In genomic region chr1:233490488-233490887, GRCh38 we compare ENCODE assay signal across 17 cellular contexts.
A peak's percentile ranks its signal among the peaks of the same experiment; 100 is the strongest.
DNase-seq lines count a peak whose midpoint lies in the region; ATAC-seq and TF ChIP-seq lines count a peak whose summit lies in the region.
"Had no signal": no experiment of that assay in that cellular context is flagged by ENCODE, and none has a peak within 500 bp of the region (broad histone marks: within the 10 kb centered on the region; RNA-seq: fewer than 3 reads in every experiment).

No MANE protein-coding gene starts in this region.

- peak; percentile 43 for ATAC-seq in stimulated activated memory B cell treated with anti-CD40 and anti-IgM and Interleukin-4, amounts not matched to agents 10 μg/mL and 1 μg/mL and 100 μg/mL, for 72 hours
- ATAC-seq in HG02884 (IDR thresholded peaks at IDR 0.05; ENCODE audit: unreplicated experiment) = no peak
- ATAC-seq: activated T-cell treated with anti-CD3 and anti-CD28 coated beads, Interleukin-2, amount 50 U/mL, for 72 hours; right cardiac atrium; Right ventricle myocardium inferior had no signal

- H3K27me3 Mint-ChIP-seq in stimulated activated memory B cell treated with anti-CD40 and anti-IgM and Interleukin-4, amounts not matched to agents 10 μg/mL and 1 μg/mL and 100 μg/mL, for 72 hours = peaks cover 6% of the 10 kb centered on the region
- H3K27me3 Mint-ChIP-seq: activated naive CD4-positive, alpha-beta T cell treated with anti-CD3 and anti-CD28 coated beads, Interleukin-2, amount 50 U/mL, for 24 hours had no signal

- H3K27ac Mint-ChIP-seq in stimulated activated memory B cell treated with anti-CD40 and anti-IgM and Interleukin-4, amounts not matched to agents 10 μg/mL and 1 μg/mL and 100 μg/mL, for 72 hours = no peak overlapping the region
- H3K27ac Mint-ChIP-seq: activated naive CD4-positive, alpha-beta T cell treated with anti-CD3 and anti-CD28 coated beads, Interleukin-2, amount 50 U/mL, for 24 hours; activated T-cell treated with anti-CD3 and anti-CD28 coated beads, Interleukin-2, amount 50 U/mL, for 72 hours; B cell had no signal

- no peak for TF ChIP-seq CTCF in GM20000 (IDR thresholded peaks at IDR 0.05; ENCODE audit: extremely low read depth, missing control alignments)

- H3K4me3 Mint-ChIP-seq in stimulated activated memory B cell treated with anti-CD40 and anti-IgM and Interleukin-4, amounts not matched to agents 10 μg/mL and 1 μg/mL and 100 μg/mL, for 72 hours = no peak overlapping the region
- H3K4me3 Mint-ChIP-seq: activated naive CD4-positive, alpha-beta T cell treated with anti-CD3 and anti-CD28 coated beads, Interleukin-2, amount 50 U/mL, for 24 hours; activated T-cell treated with anti-CD3 and anti-CD28 coated beads, Interleukin-2, amount 50 U/mL, for 72 hours; B cell had no signal

- DNase-seq in NCI-H1417 (lab: John Stamatoyannopoulos, UW) (peak in 2 of 3 experiments; percentile 67 to 87), NCI-H1417 treated with DMSO at 0.1 percent for 48 hours (lab: John Stamatoyannopoulos, UW) (no peak), NCI-H2107 treated with DMSO at 0.1 percent for 48 hours (lab: John Stamatoyannopoulos, UW; ENCODE audit: unreplicated experiment) (peak; percentile 68), RPMI8226 (peak; percentile 46), GM20000 (ENCODE audit: low spot score) (no peak), HPDE6-E6E7 (ENCODE audit: extremely low spot score) (no peak)
- DNase-seq: activated T-cell treated with anti-CD3 and anti-CD28 coated beads, Interleukin-2, amount 50 U/mL, for 72 hours; IMR-90; MG63; NCI-H226; nucleus accumbens; right cardiac atrium had no signal

- H3K36me3 Mint-ChIP-seq in stimulated activated memory B cell treated with anti-CD40 and anti-IgM and Interleukin-4, amounts not matched to agents 10 μg/mL and 1 μg/mL and 100 μg/mL, for 72 hours = no peaks in the 10 kb centered on the region
- H3K36me3 Mint-ChIP-seq: activated naive CD4-positive, alpha-beta T cell treated with anti-CD3 and anti-CD28 coated beads, Interleukin-2, amount 50 U/mL, for 24 hours had no signal

- H3K9me3 Mint-ChIP-seq in stimulated activated memory B cell treated with anti-CD40 and anti-IgM and Interleukin-4, amounts not matched to agents 10 μg/mL and 1 μg/mL and 100 μg/mL, for 72 hours = peaks cover 3% of the 10 kb centered on the region
- H3K9me3 Mint-ChIP-seq: activated naive CD4-positive, alpha-beta T cell treated with anti-CD3 and anti-CD28 coated beads, Interleukin-2, amount 50 U/mL, for 24 hours had no signal

- no peaks in the 10 kb centered on the region for H3K4me1 Mint-ChIP-seq in stimulated activated memory B cell treated with anti-CD40 and anti-IgM and Interleukin-4, amounts not matched to agents 10 μg/mL and 1 μg/mL and 100 μg/mL, for 72 hours
- H3K4me1 Mint-ChIP-seq: activated naive CD4-positive, alpha-beta T cell treated with anti-CD3 and anti-CD28 coated beads, Interleukin-2, amount 50 U/mL, for 24 hours; B cell had no signal

Comparison
In these comparisons a context has a peak if more than half of its experiments do, and no peak if none do; other contexts are left out.
1. DNase-seq: peak in NCI-H1417 (2 of 3), NCI-H2107 treated with DMSO at 0.1 percent for 48 hours (single experiment) and RPMI8226 (single experiment); none in NCI-H1417 treated with DMSO at 0.1 percent for 48 hours (single experiment), GM20000 (single experiment) and HPDE6-E6E7 (single experiment).